Comparison of ENCODE assay signal across 8 cellular contexts in genomic region chr7:25093268-25093802, GRCh38. TPM values are rescaled to one million over a fixed set of nuclear protein-coding genes. Genes with fewer than 3 reads are reported as not detected.
DNase-seq lines count a peak whose midpoint lies in the region; ATAC-seq and TF ChIP-seq lines count a peak whose summit lies in the region.

No MANE protein-coding gene starts in this region.

- peaks cover 1 to 2% of the 10 kb centered on the region in 2 donors for H3K27me3 Mint-ChIP-seq in CD8-positive, alpha-beta memory T cell
- H3K27me3 Mint-ChIP-seq in activated T-cell treated with anti-CD3 and anti-CD28 coated beads, Interleukin-2, amount 50 U/mL, for 4 hours (ENCODE audit: low read depth) = peaks cover 2% of the 10 kb centered on the region

- WGBS in testis, 2 donors = 37% methylated on average over 3 of the region's 3 CpGs

- TF ChIP-seq CTCF in Panc1 (IDR thresholded peaks at IDR 0.05) = peak; percentile 98
- peak; percentile 93 for TF ChIP-seq CTCF in fibroblast of the aortic adventitia (IDR thresholded peaks at IDR 0.05; ENCODE audit: insufficient read depth, low read length)
- peak in 1 of 3 donors; percentile 36 for TF ChIP-seq CTCF in omental fat pad (IDR thresholded peaks at IDR 0.05)
- TF ChIP-seq CTCF in testis (IDR thresholded peaks at IDR 0.05) = peak; percentile 38 to 73 (median 44)

- no TSS peak for BruUV-seq in Panc1 (replicated peaks; lab: Mats Ljungman, UMichigan)

- no peaks in the 10 kb centered on the region for H3K9me3 Mint-ChIP-seq in CD8-positive, alpha-beta memory T cell
- no peaks in the 10 kb centered on the region for H3K9me3 Mint-ChIP-seq in activated T-cell treated with anti-CD3 and anti-CD28 coated beads, Interleukin-2, amount 50 U/mL, for 4 hours

- no peaks in the 10 kb centered on the region for H3K27me3 ChIP-seq in CD8-positive, alpha-beta memory T cell (ENCODE audit: insufficient read depth, low read length, poor library complexity, severe bottlenecking)
- H3K27me3 ChIP-seq in Panc1 (ENCODE audit: control insufficient read depth, insufficient read depth, low read length) (peaks cover 6% of the 10 kb centered on the region; the same call in 1 of the 2 replicates), testis (no peaks in the 10 kb centered on the region)

- no peak overlapping the region for H3K27ac ChIP-seq in CD8-positive, alpha-beta memory T cell (ENCODE audit: low read depth, low read length)
- no peak overlapping the region for H3K27ac ChIP-seq in Panc1 (ENCODE audit: low read length)
- no peak overlapping the region for H3K27ac ChIP-seq in testis

- POLR2A ChIA-PET in CD8-positive, alpha-beta memory T cell (lab: Charles Lee) = no interaction called here
- POLR2A ChIA-PET in Panc1 (lab: Charles Lee) = no interaction called here

- no peak overlapping the region for H3K4me3 ChIP-seq in CD8-positive, alpha-beta memory T cell (ENCODE audit: low read length)
- H3K4me3 ChIP-seq in Panc1 (ENCODE audit: low read depth in 2 of 2, low read length in 2 of 2) (peak overlapping the region; percentile 23 to 53), fibroblast of the aortic adventitia (ENCODE audit: low read depth, low read length) (no peak overlapping the region), testis (no peak overlapping the region)

- H3K36me3 Mint-ChIP-seq in CD8-positive, alpha-beta memory T cell = no peaks in the 10 kb centered on the region
- H3K36me3 Mint-ChIP-seq in activated T-cell treated with anti-CD3 and anti-CD28 coated beads, Interleukin-2, amount 50 U/mL, for 4 hours (ENCODE audit: insufficient read depth) = no peaks in the 10 kb centered on the region

- DNase-seq in CD8-positive, alpha-beta memory T cell = peak; percentile 57 to 78 (median 62)
- DNase-seq in HUDEP-2 (lab: John Stamatoyannopoulos, UW; ENCODE audit: unreplicated experiment in 76 of 76) = peak in 69 of 76 experiments; percentile 12 to 85 (median 66)
- peak; percentile 76 for DNase-seq in Panc1 (ENCODE audit: low read depth, low spot score)
- peak; percentile 73 for DNase-seq in activated T-cell treated with anti-CD3 and anti-CD28 coated beads, Interleukin-2, amount 50 U/mL, for 4 hours
- DNase-seq in fibroblast of the aortic adventitia (ENCODE audit: low read depth) = peak; percentile 79
- DNase-seq in omental fat pad (ENCODE audit: low spot score) = peak; percentile 50
- DNase-seq in testis = peak; percentile 76

- intact Hi-C loops in Panc1 (cut with micrococcal nuclease; ENCODE audit: unreplicated experiment) = loop anchor here (5.0 to 10.0 kb wide), 2 partner anchors 111 to 379 kb away; partner anchors contain the start of gene OSBPL3
- intact Hi-C loops in testis (cut with DNase I; ENCODE audit: low total_unique reads) = no loop called here

- peaks cover 6 to 11% (median 8%) of the 10 kb centered on the region in 3 donors for H3K4me1 Mint-ChIP-seq in CD8-positive, alpha-beta memory T cell
- peaks cover 8% of the 10 kb centered on the region for H3K4me1 Mint-ChIP-seq in activated T-cell treated with anti-CD3 and anti-CD28 coated beads, Interleukin-2, amount 50 U/mL, for 4 hours (ENCODE audit: low read depth)

- no peak for TF ChIP-seq POLR2A in testis (IDR thresholded peaks at IDR 0.05)

- no peaks in the 10 kb centered on the region for H3K4me1 ChIP-seq in CD8-positive, alpha-beta memory T cell (ENCODE audit: insufficient read depth, low read length)
- H3K4me1 ChIP-seq in Panc1 (ENCODE audit: control insufficient read depth, insufficient read depth, low read length) = no peaks in the 10 kb centered on the region
- H3K4me1 ChIP-seq in testis = no peaks in the 10 kb centered on the region

- no peak overlapping the region for H3K27ac Mint-ChIP-seq in CD8-positive, alpha-beta memory T cell

- peak; percentile 76 for ATAC-seq in GM19455 (IDR thresholded peaks at IDR 0.05; ENCODE audit: unreplicated experiment)
- peak; percentile 94 for ATAC-seq in Panc1
- peak; percentile 80 to 84 for ATAC-seq in activated T-cell treated with anti-CD3 and anti-CD28 coated beads, Interleukin-2, amount 50 U/mL, for 4 hours
- peak; percentile 29 for ATAC-seq in omental fat pad (ENCODE audit: low FRiP score)

- no peak overlapping the region for H3K4me3 Mint-ChIP-seq in CD8-positive, alpha-beta memory T cell
- H3K4me3 Mint-ChIP-seq in activated T-cell treated with anti-CD3 and anti-CD28 coated beads, Interleukin-2, amount 50 U/mL, for 4 hours = no peak overlapping the region

- in situ Hi-C loops in Panc1 (cut with HindIII; ENCODE audit: low pct_unique_long_range_greater_than_20kb, low sequenced_read_pairs) = no loop called here

- H3K9me3 ChIP-seq in CD8-positive, alpha-beta memory T cell (ENCODE audit: low read length) = no peaks in the 10 kb centered on the region
- no peaks in the 10 kb centered on the region for H3K9me3 ChIP-seq in Panc1 (ENCODE audit: control insufficient read depth, insufficient read depth, low read depth, low read length)
- no peaks in the 10 kb centered on the region for H3K9me3 ChIP-seq in testis

- CTCF ChIA-PET in CD8-positive, alpha-beta memory T cell (lab: Charles Lee) = interaction anchor here (0.6 to 13.1 kb wide), 40 partner anchors 8 to 441 kb away, joined by 3 to 209 read pairs (median 4); partner anchors contain the start of genes CYCS and OSBPL3
- CTCF ChIA-PET in Panc1 (lab: Charles Lee) = interaction anchor here (0.5 to 3.6 kb wide), 13 partner anchors 9 to 391 kb away, joined by 3 to 30 read pairs (median 4); no protein-coding TSS in a partner anchor

- H3K36me3 ChIP-seq in CD8-positive, alpha-beta memory T cell (ENCODE audit: insufficient read depth, low read length) = no peaks in the 10 kb centered on the region
- H3K36me3 ChIP-seq in Panc1 (ENCODE audit: control insufficient read depth, insufficient read depth, low read length) = no peaks in the 10 kb centered on the region
- H3K36me3 ChIP-seq in testis (ENCODE audit: low read depth, missing control alignments) = no peaks in the 10 kb centered on the region

RNA-seq across cellular contexts. Expression of gene CYCS, which starts 31.7 kb away (rescaled TPM):
- 100 to 1,000 TPM; 294 to 324 TPM for total RNA-seq in CD8-positive, alpha-beta memory T cell
- 148 TPM for polyA plus RNA-seq in CD8-positive, alpha-beta memory T cell
- total RNA-seq in Panc1 (2021; ENCODE audit: unreplicated experiment) = 245 TPM
- 209 TPM for polyA plus RNA-seq in Panc1 (2012; ENCODE audit: insufficient read length)
- 100 to 1,000 TPM; 373 to 418 (median 394) TPM for total RNA-seq in activated T-cell treated with anti-CD3 and anti-CD28 coated beads, Interleukin-2, amount 50 U/mL, for 4 hours
- total RNA-seq in fibroblast of the aortic adventitia (ENCODE audit: low replicate concordance) = 9.0 and 51.9 TPM in 2 replicates
- 10 to 100 TPM; 40.8 to 84.4 (median 56.1) TPM for total RNA-seq in omental fat pad
- 10 to 100 TPM; 32.0 to 38.5 TPM for total RNA-seq in testis
- 127 TPM for polyA plus RNA-seq in testis (ENCODE audit: insufficient read depth, low read depth, low replicate concordance)

Comparison
In these comparisons a context has a peak if more than half of its experiments do, and no peak if none do; other contexts are left out.
1. H3K4me3 ChIP-seq: peak in Panc1 (2 of 2); none in CD8-positive, alpha-beta memory T cell (single experiment), fibroblast of the aortic adventitia (single experiment) and testis (0 of 2).
2. ATAC-seq: peak in every context shown above with its lines; median percentile 94 in Panc1; 82 in activated T-cell treated with anti-CD3 and anti-CD28 coated beads, Interleukin-2, amount 50 U/mL, for 4 hours; 76 in GM19455; 29 in omental fat pad.
3. Peak in every context shown above with its lines, with median percentiles within 50 percentile points of each other: DNase-seq.